In the genomic region with DNA sequence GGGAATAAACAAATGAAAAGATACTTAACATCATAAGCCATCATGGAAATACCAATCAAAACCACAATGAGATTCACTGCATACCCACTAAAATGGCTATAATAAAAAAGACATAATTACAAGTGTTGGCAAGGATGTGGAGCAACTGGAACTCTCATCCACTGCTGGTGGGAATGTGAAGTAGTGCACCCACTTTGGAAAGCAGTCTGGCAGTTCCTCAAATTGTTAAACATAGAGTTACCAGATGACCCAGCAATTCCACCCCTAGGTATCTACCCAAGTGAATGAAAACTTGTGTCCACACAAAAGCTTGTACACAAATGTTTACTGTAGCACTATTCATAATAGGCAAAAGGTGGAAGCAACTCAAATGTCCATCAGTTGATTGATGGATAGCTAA, we compare ENCODE assay signal across 11 cellular contexts. TPM values are rescaled to one million over a fixed set of nuclear protein-coding genes. Genes with fewer than 3 reads are reported as not detected.
"Had no signal": no experiment of that assay in that cellular context is flagged by ENCODE, and none has a peak within 500 bp of the region (broad histone marks: within the 10 kb centered on the region; RNA-seq: fewer than 3 reads in every experiment).

No MANE protein-coding gene starts in this region.

- H3K27ac ChIP-seq: GM23248 had no signal

- H3K4me3 ChIP-seq: GM23248 had no signal

- H3K27ac Mint-ChIP-seq: H9, HFFc6 had no signal

- H2AFZ ChIP-seq: GM23248 had no signal

- FAIRE-seq: H54, HTR-8/SVneo had no signal

- H3K4me3 Mint-ChIP-seq: H9, HFFc6, IgD-negative memory B cell had no signal

- H3K9ac ChIP-seq: GM23248 had no signal

- H3K4me1 Mint-ChIP-seq: IgD-negative memory B cell had no signal

- DNase-seq: GM23248, GOT3, H9, HCEC 1CT, HFFc6, Kasumi-1, KG1 had no signal

RNA-seq across cellular contexts. Expression of a gene that starts 46.9 kb away (rescaled TPM):
- total RNA-seq: HT-29 had no signal
